Comparison of ENCODE assay signal across 29 cellular contexts in the genomic region with DNA sequence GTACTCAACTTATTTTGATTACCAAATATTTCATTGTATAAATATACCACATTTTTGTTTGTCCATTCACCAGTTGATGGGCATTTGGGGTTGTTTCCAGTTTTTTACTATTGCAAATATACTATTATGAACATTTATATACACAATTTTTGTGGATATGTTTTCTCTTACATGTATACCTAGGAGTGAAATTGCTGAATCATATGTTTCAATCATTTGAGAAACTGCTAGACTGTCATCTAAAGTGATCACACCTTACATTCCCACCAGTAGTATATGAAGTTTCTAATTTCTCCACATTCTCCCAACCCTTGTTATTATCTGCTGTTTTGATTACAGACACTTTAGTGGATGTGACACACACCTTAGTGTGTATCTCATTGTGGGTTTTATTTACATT.
"Had no signal": no experiment of that assay in that cellular context is flagged by ENCODE, and none has a peak within 500 bp of the region (broad histone marks: within the 10 kb centered on the region; RNA-seq: fewer than 3 reads in every experiment).

No MANE protein-coding gene starts in this region.

- H3K36me3 ChIP-seq: adrenal gland, cardiac muscle cell, colonic mucosa, esophagus squamous epithelium had no signal

- H3K27ac ChIP-seq: adrenal gland, body of pancreas, cardiac muscle cell, colonic mucosa, esophagus squamous epithelium had no signal

- DNase-seq: activated CD4-positive, alpha-beta memory T cell treated with anti-CD3 and anti-CD28 coated beads for 36 hours; activated CD4-positive, alpha-beta T cell treated with anti-CD3 and anti-CD28 coated beads for 36 hours; activated CD4-positive, alpha-beta T cell treated with anti-CD3 and anti-CD28 coated beads, Interleukin-2, amount 10 ng/mL, durations not matched to agents 24 days and 14 days; activated CD4-positive, CD25-positive, alpha-beta regulatory T cell; activated CD4-positive, CD25-positive, alpha-beta regulatory T cell treated with anti-CD3 and anti-CD28 coated beads, Interleukin-2, amount 50 U/mL, for 72 hours; activated CD8-positive, alpha-beta memory T cell treated with anti-CD3 and anti-CD28 coated beads, Interleukin-2, amount 10 ng/mL, durations not matched to agents 7 days and 5 days; activated CD8-positive, alpha-beta memory T cell treated with anti-CD3 and anti-CD28 coated beads, Interleukin-2, amount 50 U/mL, for 4 hours; activated CD8-positive, alpha-beta T cell treated with anti-CD3 and anti-CD28 coated beads, Interleukin-2, amount 10 ng/mL, durations not matched to agents 7 days and 5 days; activated effector memory CD4-positive, alpha-beta T cell treated with anti-CD3 and anti-CD28 coated beads, Interleukin-2, amount 50 U/mL, for 16 hours; activated naive CD4-positive, alpha-beta T cell treated with anti-CD3 and anti-CD28 coated beads for 36 hours; activated naive CD8-positive, alpha-beta T cell treated with anti-CD3 and anti-CD28 coated beads for 36 hours; activated naive CD8-positive, alpha-beta T cell treated with anti-CD3 and anti-CD28 coated beads, Interleukin-2, amount 50 U/mL, for 24 hours; activated T-cell treated with anti-CD3 and anti-CD28 coated beads, Interleukin-2, amount 50 U/mL, for 1 hour; activated T-cell treated with anti-CD3 and anti-CD28 coated beads, Interleukin-2, amount 50 U/mL, for 48 hours; adrenal gland; amygdala; aorta; body of pancreas; central memory CD4-positive, alpha-beta T cell; cerebellar nuclear complex; colonic mucosa; effector CD8-positive, alpha-beta T cell; esophagus squamous epithelium; head of caudate nucleus; T-helper 2 cell had no signal

- H3K4me1 ChIP-seq: adrenal gland, body of pancreas, esophagus squamous epithelium had no signal

- H3K4me3 ChIP-seq: adrenal gland, body of pancreas, cardiac muscle cell, colonic mucosa, esophagus squamous epithelium had no signal

- FAIRE-seq: endometrium, endothelial cell of umbilical vein, frontal cortex had no signal

- H3K27me3 ChIP-seq: adrenal gland, body of pancreas, cardiac muscle cell, colonic mucosa, esophagus squamous epithelium had no signal

- H3K9me3 ChIP-seq: adrenal gland, body of pancreas, colonic mucosa, esophagus squamous epithelium had no signal

- ATAC-seq: activated CD4-positive, alpha-beta T cell treated with anti-CD3 and anti-CD28 coated beads for 36 hours; activated CD8-positive, alpha-beta memory T cell treated with anti-CD3 and anti-CD28 coated beads, Interleukin-2, amount 10 ng/mL, durations not matched to agents 7 days and 5 days; activated CD8-positive, alpha-beta T cell treated with anti-CD3 and anti-CD28 coated beads, Interleukin-2, amount 10 ng/mL, durations not matched to agents 7 days and 5 days; activated naive CD8-positive, alpha-beta T cell treated with anti-CD3 and anti-CD28 coated beads, Interleukin-2, amount 50 U/mL, for 24 hours; body of pancreas had no signal
